Comparison of ENCODE assay signal across 8 cellular contexts in genomic region chr19:45506991-45507863, GRCh38. TPM values are rescaled to one million over a fixed set of nuclear protein-coding genes. Genes with fewer than 3 reads are reported as not detected.
A peak's percentile ranks its signal among the peaks of the same experiment; 100 is the strongest.
DNase-seq lines count a peak whose midpoint lies in the region; ATAC-seq and TF ChIP-seq lines count a peak whose summit lies in the region.

TSS of gene VASP (plus strand) at chr19:45507479. CDS start at chr19:45507772, 293 bp downstream.

- peaks cover 0 to 50% (median 28%) of the 10 kb centered on the region in 9 donors for H3K4me1 ChIP-seq in heart right ventricle
- peaks cover 22 to 43% (median 34%) of the 10 kb centered on the region in 4 donors for H3K4me1 ChIP-seq in upper lobe of left lung

- POLR2A ChIA-PET in GM10248 (lab: Yijun Ruan, JAX): interaction anchor here (0.6 to 0.9 kb wide), 4 partner anchors 11 to 737 kb away, joined by 3 to 9 read pairs (median 4); no protein-coding TSS in a partner anchor

- H3K9me3 Mint-ChIP-seq in activated naive CD8-positive, alpha-beta T cell treated with anti-CD3 and anti-CD28 coated beads, Interleukin-2, amount 50 U/mL, for 24 hours: no peaks in the 10 kb centered on the region
- H3K9me3 Mint-ChIP-seq in progenitor cell of endocrine pancreas (ENCODE audit: low read depth): no peaks in the 10 kb centered on the region

- peak in 3 of 4 donors; percentile 81 to 98 (median 97) for TF ChIP-seq POLR2A in upper lobe of left lung (IDR thresholded peaks at IDR 0.05)

- H3K27me3 ChIP-seq in heart right ventricle: no peaks in the 10 kb centered on the region
- H3K27me3 ChIP-seq in upper lobe of left lung: no peaks in the 10 kb centered on the region

- no peaks in the 10 kb centered on the region for H3K9me3 ChIP-seq in heart right ventricle
- no peaks in the 10 kb centered on the region for H3K9me3 ChIP-seq in upper lobe of left lung

- CTCF ChIA-PET in GM10248 (lab: Yijun Ruan, JAX): interaction anchor here (1.0 to 1.8 kb wide), 3 partner anchors 12 to 21 kb away, joined by 3 to 7 read pairs (median 5); no protein-coding TSS in a partner anchor

- peak; percentile 55 for ATAC-seq in activated naive CD8-positive, alpha-beta T cell treated with anti-CD3 and anti-CD28 coated beads, Interleukin-2, amount 50 U/mL, for 24 hours
- ATAC-seq in heart right ventricle (peak; percentile 74 to 86 (median 84)), upper lobe of left lung (ENCODE audit: low FRiP score in 2 of 2) (peak; percentile 91 to 93)

- H3K36me3 ChIP-seq in heart right ventricle (peaks cover 0 to 15% (median 0%) of the 10 kb centered on the region in 9 donors), upper lobe of left lung (no peaks in the 10 kb centered on the region)

- DNase-seq in GM10248 (ENCODE audit: extremely low spot score) (peak; percentile 83), HFF-Myc (ENCODE audit: extremely low read depth, low read depth) (no peak), NAMALWA (ENCODE audit: low spot score) (peak; percentile 96), T follicular helper cell (ENCODE audit: low read depth) (peak; percentile 89), heart right ventricle (peak; percentile 84 to 89), progenitor cell of endocrine pancreas (ENCODE audit: low spot score, unreplicated experiment) (peak; percentile 49), upper lobe of left lung (peak; percentile 92 to 95)
- DNase-seq in activated naive CD8-positive, alpha-beta T cell treated with anti-CD3 and anti-CD28 coated beads, Interleukin-2, amount 50 U/mL, for 24 hours: peak; percentile 91

- H3K27ac ChIP-seq in heart right ventricle (peak within 1 kb of the TSS; percentile 76 to 99 (median 97)), upper lobe of left lung (peak within 1 kb of the TSS; percentile 89 to 97 (median 93))

- peak within 1 kb of the TSS; percentile 91 for H3K4me3 Mint-ChIP-seq in activated naive CD8-positive, alpha-beta T cell treated with anti-CD3 and anti-CD28 coated beads, Interleukin-2, amount 50 U/mL, for 24 hours
- peak within 1 kb of the TSS; percentile 92 for H3K4me3 Mint-ChIP-seq in progenitor cell of endocrine pancreas (ENCODE audit: low read depth)

- peak within 1 kb of the TSS; percentile 92 for H3K27ac Mint-ChIP-seq in activated naive CD8-positive, alpha-beta T cell treated with anti-CD3 and anti-CD28 coated beads, Interleukin-2, amount 50 U/mL, for 24 hours
- peak within 1 kb of the TSS; percentile 94 for H3K27ac Mint-ChIP-seq in progenitor cell of endocrine pancreas

- intact Hi-C loops in heart right ventricle (cut with DNase I): loop anchor here in 2 of 10 donors (5.0 kb wide), 2 partner anchors 65 to 70 kb away; no protein-coding TSS in a partner anchor

- no peaks in the 10 kb centered on the region for H3K27me3 Mint-ChIP-seq in activated naive CD8-positive, alpha-beta T cell treated with anti-CD3 and anti-CD28 coated beads, Interleukin-2, amount 50 U/mL, for 24 hours
- H3K27me3 Mint-ChIP-seq in progenitor cell of endocrine pancreas: no peaks in the 10 kb centered on the region

- H3K4me3 ChIP-seq in HFF-Myc (replicated peaks; ENCODE audit: low read depth, low read length): peak within 1 kb of the TSS; percentile 99
- peak within 1 kb of the TSS; percentile 76 to 100 (median 97) for H3K4me3 ChIP-seq in heart right ventricle
- H3K4me3 ChIP-seq in upper lobe of left lung: peak within 1 kb of the TSS; percentile 87 to 100 (median 97)

- WGBS in heart right ventricle, 2 donors: 0 to 1% methylated on average over 64 to 65 of the region's 65 CpGs
- WGBS in upper lobe of left lung, 2 donors: 0 to 1% methylated on average over 31 to 34 of the region's 65 CpGs

- peaks cover 15% of the 10 kb centered on the region for H3K36me3 Mint-ChIP-seq in activated naive CD8-positive, alpha-beta T cell treated with anti-CD3 and anti-CD28 coated beads, Interleukin-2, amount 50 U/mL, for 24 hours (ENCODE audit: low read depth)
- H3K36me3 Mint-ChIP-seq in progenitor cell of endocrine pancreas (ENCODE audit: insufficient read depth): no peaks in the 10 kb centered on the region

- TF ChIP-seq CTCF in GM10248 (IDR thresholded peaks at IDR 0.05; ENCODE audit: control extremely low read depth, extremely low read depth, low read depth, missing control alignments): no peak
- TF ChIP-seq CTCF in HFF-Myc (IDR thresholded peaks at IDR 0.05; ENCODE audit: low read depth, low read length, missing control alignments): no peak
- TF ChIP-seq CTCF in heart right ventricle (IDR thresholded peaks at IDR 0.05): no peak
- TF ChIP-seq CTCF in progenitor cell of endocrine pancreas (IDR thresholded peaks at IDR 0.05; ENCODE audit: unreplicated experiment): no peak
- peak in 1 of 6 experiments; percentile 17 for TF ChIP-seq CTCF in upper lobe of left lung (IDR thresholded peaks at IDR 0.05)

- peak in 1 of 4 donors; percentile 76 for TF ChIP-seq EP300 in upper lobe of left lung (IDR thresholded peaks at IDR 0.05)

- H3K4me1 Mint-ChIP-seq in activated naive CD8-positive, alpha-beta T cell treated with anti-CD3 and anti-CD28 coated beads, Interleukin-2, amount 50 U/mL, for 24 hours: peaks cover 61% of the 10 kb centered on the region
- peaks cover 10% of the 10 kb centered on the region for H3K4me1 Mint-ChIP-seq in progenitor cell of endocrine pancreas (ENCODE audit: low read depth)

RNA-seq across cellular contexts. Expression of gene VASP, which starts in this region (rescaled TPM):
- total RNA-seq in heart right ventricle (10 to 100 TPM; 24.9 to 78.6 (median 42.3) TPM), progenitor cell of endocrine pancreas (93.4 and 94.9 TPM in 2 replicates), upper lobe of left lung (100 to 1,000 TPM in 4 of 6 donors, 10 to 100 TPM in 2; 68.1 to 266 (median 143) TPM)
- 10 to 100 TPM; 62.3 to 70.0 TPM for polyA plus RNA-seq in heart right ventricle
